In genomic region chr3:48180021-48180420, GRCh38 we compare ENCODE assay signal across 33 cellular contexts. TPM values are rescaled to one million over a fixed set of nuclear protein-coding genes. Genes with fewer than 3 reads are reported as not detected.
"Had no signal": no experiment of that assay in that cellular context is flagged by ENCODE, and none has a peak within 500 bp of the region (broad histone marks: within the 10 kb centered on the region; RNA-seq: fewer than 3 reads in every experiment).

No MANE protein-coding gene starts in this region.

- DNase-seq: colonic mucosa; effector CD8-positive, alpha-beta T cell; foreskin keratinocyte; heart left ventricle; left cardiac atrium; mammary epithelial cell; midbrain; naive thymus-derived CD4-positive, alpha-beta T cell; nucleus accumbens; posterior cingulate gyrus; psoas muscle; right cardiac atrium; sigmoid colon; stimulated activated CD4-positive, alpha-beta T cell treated with anti-CD3 and anti-CD28 coated beads, Interleukin-2, amount 100 ng/mL, for 24 hours; stimulated activated CD4-positive, alpha-beta T cell treated with anti-CD3 and anti-CD28 coated beads, Interleukin-4, amount 100 ng/mL, for 24 hours; stimulated activated naive CD4-positive, alpha-beta T cell treated with Interleukin-2 at 50 U/mL for 16 hours; stomach; testis had no signal

- H3K4me2 ChIP-seq: hepatocyte had no signal

- H3K4me3 ChIP-seq: colonic mucosa, esophagus muscularis mucosa, gastroesophageal sphincter, heart left ventricle, hepatocyte, psoas muscle, sigmoid colon, stomach, testis, tibial nerve, upper lobe of left lung, vagina had no signal

- H3K4me1 ChIP-seq: colonic mucosa, esophagus muscularis mucosa, gastroesophageal sphincter, psoas muscle, sigmoid colon, stomach, testis, tibial nerve, vagina had no signal

- H3K27me3 ChIP-seq: colonic mucosa, esophagus muscularis mucosa, foreskin keratinocyte, gastroesophageal sphincter, heart left ventricle, hepatocyte, sigmoid colon, stomach, testis, tibial nerve, upper lobe of left lung, vagina had no signal

- H2AFZ ChIP-seq: hepatocyte had no signal

- H3K27ac ChIP-seq: colonic mucosa, esophagus muscularis mucosa, foreskin keratinocyte, gastroesophageal sphincter, heart left ventricle, hepatocyte, psoas muscle, sigmoid colon, stomach, testis, tibial nerve, upper lobe of left lung, vagina had no signal

- H3K9me3 ChIP-seq: colonic mucosa, esophagus muscularis mucosa, gastroesophageal sphincter, heart left ventricle, psoas muscle, sigmoid colon, stomach, testis, tibial nerve, upper lobe of left lung, vagina had no signal

- H3K36me3 ChIP-seq: gastroesophageal sphincter, sigmoid colon, upper lobe of left lung, vagina had no signal

- ATAC-seq: foreskin keratinocyte; gastroesophageal sphincter; heart left ventricle; left cardiac atrium; naive thymus-derived CD4-positive, alpha-beta T cell; psoas muscle; right cardiac atrium; stimulated activated effector memory CD8-positive, alpha-beta T cell treated with anti-CD3 and anti-CD28 coated beads, Interleukin-12 subunit alpha, Interleukin-12 subunit beta, amount 100 ng/mL, for 72 hours had no signal

RNA-seq across cellular contexts. Expression of gene CDC25A, which starts 8.2 kb away (rescaled TPM):
- polyA plus RNA-seq: naive thymus-derived CD4-positive, alpha-beta T cell had no signal

RNA-seq across cellular contexts. Expression of gene CAMP, which starts 43.3 kb away (rescaled TPM):
- total RNA-seq: chondrocyte, colonic mucosa, endothelial cell of umbilical vein, epithelial cell of proximal tubule, fibroblast of lung, foreskin keratinocyte, gastroesophageal sphincter, hepatocyte, kidney epithelial cell, mucosa of gallbladder, osteocyte, skeletal muscle tissue, vagina had no signal
- polyA plus RNA-seq: endothelial cell of umbilical vein; fibroblast of lung; hepatocyte; naive thymus-derived CD4-positive, alpha-beta T cell had no signal
